26 cellular contexts compared by ENCODE assay signal in genomic region chr10:126349676-126350075, GRCh38. TPM values are rescaled to one million over a fixed set of nuclear protein-coding genes. Genes with fewer than 3 reads are reported as not detected.
A peak's percentile ranks its signal among the peaks of the same experiment; 100 is the strongest.
DNase-seq lines count a peak whose midpoint lies in the region; ATAC-seq and FAIRE-seq lines count a peak whose summit lies in the region.
"Had no signal": no experiment of that assay in that cellular context is flagged by ENCODE, and none has a peak within 500 bp of the region (broad histone marks: within the 10 kb centered on the region; RNA-seq: fewer than 3 reads in every experiment).

No MANE protein-coding gene starts in this region.

- no peak overlapping the region for H2BK120ac ChIP-seq in mesenchymal stem cell (ENCODE audit: low read depth, low read length)

- H3K23ac ChIP-seq in mesenchymal stem cell (ENCODE audit: low read length in 2 of 2), result no peak overlapping the region

- peaks cover 40% of the 10 kb centered on the region for H3K4me1 ChIP-seq in SJCRH30
- H3K4me1 ChIP-seq in mesenchymal stem cell (ENCODE audit: control insufficient read depth, insufficient read depth, low read depth, low read length), result peaks cover 18% of the 10 kb centered on the region
- H3K4me1 ChIP-seq: BE2C had no signal

- no peak for FAIRE-seq in frontal cortex (lab: Jason Lieb, UNC)
- FAIRE-seq: GM12891 had no signal

- no peak overlapping the region for H3K18ac ChIP-seq in mesenchymal stem cell (ENCODE audit: low read depth in 1 of 2, low read length in 2 of 2)

- WGBS in mesenchymal stem cell, result 91% methylated on average over 5 of the region's 5 CpGs

- H2AFZ ChIP-seq in mesenchymal stem cell (ENCODE audit: low read depth, low read length), result no peak overlapping the region

- no peaks in the 10 kb centered on the region for H3K9me3 ChIP-seq in SJCRH30 (replicated peaks)
- no peaks in the 10 kb centered on the region for H3K9me3 ChIP-seq in mesenchymal stem cell (ENCODE audit: control insufficient read depth, low read length)
- H3K9me3 ChIP-seq: BE2C had no signal

- H3K27me3 ChIP-seq in SJCRH30 (no peaks in the 10 kb centered on the region), mesenchymal stem cell (ENCODE audit: control insufficient read depth in 1 of 2, insufficient read depth in 1 of 2, low read length in 2 of 2) (no peaks in the 10 kb centered on the region)
- H3K27me3 ChIP-seq: BE2C had no signal

- no peak overlapping the region for H2BK5ac ChIP-seq in mesenchymal stem cell (ENCODE audit: low read depth, low read length, poor library complexity, severe bottlenecking)

- no peak overlapping the region for H4K8ac ChIP-seq in mesenchymal stem cell (ENCODE audit: low read length)

- H3K14ac ChIP-seq in mesenchymal stem cell (ENCODE audit: low read length in 2 of 2), result no peak overlapping the region

- H3K36me3 ChIP-seq in SJCRH30 (no peaks in the 10 kb centered on the region), mesenchymal stem cell (ENCODE audit: control insufficient read depth in 1 of 2, insufficient read depth in 2 of 2, low read depth in 1 of 2, low read length in 2 of 2) (peaks cover 0 to 44% of the 10 kb centered on the region in 2 experiments)
- H3K36me3 ChIP-seq: BE2C had no signal

- H3K4me3 ChIP-seq in SJCRH30 (no peak overlapping the region), mesenchymal stem cell (ENCODE audit: insufficient read depth in 1 of 2, low read depth in 1 of 2, low read length in 2 of 2) (peak overlapping the region in 1 of 2 experiments; percentile 29)

- H2AK5ac ChIP-seq in mesenchymal stem cell (ENCODE audit: low read length, severe bottlenecking), result peak overlapping the region; percentile 80

- no peak overlapping the region for H4K91ac ChIP-seq in mesenchymal stem cell (ENCODE audit: low read length)

- H3K79me1 ChIP-seq in mesenchymal stem cell (replicated peaks; ENCODE audit: low read length, poor library complexity, severe bottlenecking), result peaks cover 33% of the 10 kb centered on the region

- H2BK15ac ChIP-seq in mesenchymal stem cell (ENCODE audit: low read depth, poor library complexity, severe bottlenecking), result no peak overlapping the region

- H3K27ac ChIP-seq in SJCRH30, result peak overlapping the region; percentile 92
- peak overlapping the region; percentile 21 for H3K27ac ChIP-seq in mesenchymal stem cell (ENCODE audit: low read length, poor library complexity, severe bottlenecking)
- H3K27ac ChIP-seq: KMS-11 had no signal

- H3K4ac ChIP-seq in mesenchymal stem cell (ENCODE audit: low read depth in 1 of 2, low read length in 2 of 2), result no peak overlapping the region

- ATAC-seq in HG02938 (IDR thresholded peaks at IDR 0.05; ENCODE audit: unreplicated experiment), result no peak
- ATAC-seq: Right ventricle myocardium inferior had no signal

- H3K9ac ChIP-seq in mesenchymal stem cell (ENCODE audit: low read length), result peak overlapping the region; percentile 56
- H3K9ac ChIP-seq: KMS-11 had no signal

- no peak overlapping the region for H2BK12ac ChIP-seq in mesenchymal stem cell (ENCODE audit: low read length in 2 of 2)

- DNase-seq in SJCRH30 (no peak), mesenchymal stem cell (no peak), putamen (ENCODE audit: low spot score) (peak; percentile 33), NCI-H226 (no peak), frontal cortex (ENCODE audit: low spot score in 2 of 2) (no peak), GF-D8 (lab: John Stamatoyannopoulos, UW) (no peak)
- DNase-seq: ACHN; BE2C; CD8-positive, alpha-beta memory T cell; DMS 273 treated with DMSO at 0.1 percent for 48 hours; DMS79; EL; GDM1; MM.1S; NCI-H2029; NCI-H446 treated with DMSO at 0.1 percent for 48 hours; NCI-H526; NCI-H82; NK-92 treated with Interleukin-12 subunit alpha and Interleukin-12 subunit beta, amount 100 ng/mL, for 24 hours; PC-3 had no signal

- H3K4me2 ChIP-seq in mesenchymal stem cell (ENCODE audit: low read length, poor library complexity, severe bottlenecking), result no peak overlapping the region
- H3K4me2 ChIP-seq: KMS-11 had no signal

RNA-seq across cellular contexts. Expression of gene ADAM12, which starts 38.6 kb away (rescaled TPM):
- total RNA-seq in SJCRH30 (2014; rRNA removed; shearing (Covaris generic)), result 0.26 and 0.33 TPM in 2 replicates
- 42.5 TPM for polyA plus RNA-seq in mesenchymal stem cell (2013, experiment 1 of 2)
- 42.9 TPM for polyA plus RNA-seq in mesenchymal stem cell (2013, experiment 2 of 2)
- 2.9 TPM for total RNA-seq in frontal cortex
- polyA plus RNA-seq: CD14-positive monocyte, IgD-negative memory B cell had no signal
